Comparison of ENCODE assay signal across 17 cellular contexts in the genomic region with DNA sequence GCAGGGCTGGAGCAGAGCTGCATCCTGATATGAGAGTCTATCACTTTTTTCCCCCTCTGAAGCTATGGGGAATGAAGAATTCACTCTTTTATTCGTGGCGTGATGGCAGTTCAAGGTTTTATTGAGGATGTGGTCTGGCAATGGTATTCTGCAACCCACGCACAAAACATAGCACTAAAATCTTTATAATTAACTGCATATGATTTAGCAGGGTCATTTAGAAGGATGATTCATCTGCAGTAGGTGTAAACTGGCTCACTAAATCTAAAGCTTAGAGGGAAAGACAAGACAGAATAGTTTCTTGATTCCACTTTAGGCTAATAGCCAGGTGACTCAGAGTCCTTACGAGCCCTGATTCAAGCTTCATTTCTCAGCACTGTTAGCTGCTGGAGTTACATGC. TPM values are rescaled to one million over a fixed set of nuclear protein-coding genes. Genes with fewer than 3 reads are reported as not detected.
DNase-seq lines count a peak whose midpoint lies in the region; ATAC-seq, FAIRE-seq and TF ChIP-seq lines count a peak whose summit lies in the region.
"Had no signal": no experiment of that assay in that cellular context is flagged by ENCODE, and none has a peak within 500 bp of the region (broad histone marks: within the 10 kb centered on the region; RNA-seq: fewer than 3 reads in every experiment).

No MANE protein-coding gene starts in this region.

- no peaks in the 10 kb centered on the region for H3K9me3 Mint-ChIP-seq in MCF 10A (ENCODE audit: unreplicated experiment)
- H3K9me3 Mint-ChIP-seq in stimulated activated naive B cell treated with anti-CD40 and anti-IgM and Interleukin-4, amounts not matched to agents 10 μg/mL and 1 μg/mL and 100 μg/mL, for 72 hours, result peaks cover 0 to 4% of the 10 kb centered on the region in 2 donors
- H3K9me3 Mint-ChIP-seq: activated CD4-positive, alpha-beta T cell treated with anti-CD3 and anti-CD28 coated beads, Interleukin-2, amount 10 ng/mL, durations not matched to agents 7 days and 5 days had no signal

- peak; percentile 95 for DNase-seq in MCF 10A (ENCODE audit: unreplicated experiment)
- no peak for DNase-seq in breast epithelium (ENCODE audit: low spot score in 2 of 2)
- DNase-seq in foreskin melanocyte, result peak; percentile 80
- DNase-seq in urothelium cell line (ENCODE audit: low spot score), result peak; percentile 50
- DNase-seq in NK-92 treated with Interleukin-12 subunit alpha and Interleukin-12 subunit beta, amount 100 ng/mL, for 24 hours (lab: John Stamatoyannopoulos, UW), result no peak
- no peak for DNase-seq in stimulated activated naive B cell treated with anti-CD40 and anti-IgM and Interleukin-4, amounts not matched to agents 10 μg/mL and 1 μg/mL and 100 μg/mL, for 72 hours
- no peak for DNase-seq in Right ventricle myocardium superior
- DNase-seq: 8988T; activated CD4-positive, alpha-beta T cell treated with anti-CD3 and anti-CD28 coated beads, Interleukin-2, amount 10 ng/mL, durations not matched to agents 7 days and 5 days; brain microvascular endothelial cell; hippocampal formation; PC-9; upper lobe of left lung had no signal

- no peak overlapping the region for H3K27ac Mint-ChIP-seq in MCF 10A (ENCODE audit: low read depth, unreplicated experiment)
- no peak overlapping the region for H3K27ac Mint-ChIP-seq in stimulated activated naive B cell treated with anti-CD40 and anti-IgM and Interleukin-4, amounts not matched to agents 10 μg/mL and 1 μg/mL and 100 μg/mL, for 72 hours
- H3K27ac Mint-ChIP-seq: activated CD4-positive, alpha-beta T cell treated with anti-CD3 and anti-CD28 coated beads, Interleukin-2, amount 10 ng/mL, durations not matched to agents 7 days and 5 days had no signal

- H3K4me3 ChIP-seq in breast epithelium, result no peak overlapping the region
- H3K4me3 ChIP-seq: lung, PC-9, upper lobe of left lung had no signal

- ATAC-seq in SK-N-SH treated with all-trans-retinoic acid at 6 μM for 48 hours (peak; percentile 98), Right ventricle myocardium superior (ENCODE audit: poor library complexity) (no peak)
- no peak for ATAC-seq in stimulated activated naive B cell treated with anti-CD40 and anti-IgM and Interleukin-4, amounts not matched to agents 10 μg/mL and 1 μg/mL and 100 μg/mL, for 72 hours (replicated peaks)

- peaks cover 14% of the 10 kb centered on the region for H3K4me1 Mint-ChIP-seq in MCF 10A (ENCODE audit: insufficient read depth, unreplicated experiment)
- no peaks in the 10 kb centered on the region for H3K4me1 Mint-ChIP-seq in stimulated activated naive B cell treated with anti-CD40 and anti-IgM and Interleukin-4, amounts not matched to agents 10 μg/mL and 1 μg/mL and 100 μg/mL, for 72 hours
- H3K4me1 Mint-ChIP-seq: activated CD4-positive, alpha-beta T cell treated with anti-CD3 and anti-CD28 coated beads, Interleukin-2, amount 10 ng/mL, durations not matched to agents 7 days and 5 days had no signal

- no peak overlapping the region for H3K4me3 Mint-ChIP-seq in MCF 10A (ENCODE audit: unreplicated experiment)
- no peak overlapping the region for H3K4me3 Mint-ChIP-seq in stimulated activated naive B cell treated with anti-CD40 and anti-IgM and Interleukin-4, amounts not matched to agents 10 μg/mL and 1 μg/mL and 100 μg/mL, for 72 hours
- H3K4me3 Mint-ChIP-seq: activated CD4-positive, alpha-beta T cell treated with anti-CD3 and anti-CD28 coated beads, Interleukin-2, amount 10 ng/mL, durations not matched to agents 7 days and 5 days had no signal

- POLR2A ChIA-PET in MCF 10A (lab: Yijun Ruan, JAX), result interaction anchor here (0.6 to 1.6 kb wide), 8 partner anchors 8 to 501 kb away, joined by 3 to 6 read pairs (median 3); a partner anchor contains a TSS

- H3K9me3 ChIP-seq in breast epithelium, result no peaks in the 10 kb centered on the region
- H3K9me3 ChIP-seq: neutrophil, upper lobe of left lung had no signal

- intact Hi-C loops in MCF 10A (cut with micrococcal nuclease) (no loop called here), breast epithelium (cut with DNase I; ENCODE audit: low total_unique reads) (no loop called here), Right ventricle myocardium superior (cut with DNase I) (no loop called here)

- H3K36me3 Mint-ChIP-seq in MCF 10A (ENCODE audit: insufficient read depth, unreplicated experiment), result no peaks in the 10 kb centered on the region
- H3K36me3 Mint-ChIP-seq in stimulated activated naive B cell treated with anti-CD40 and anti-IgM and Interleukin-4, amounts not matched to agents 10 μg/mL and 1 μg/mL and 100 μg/mL, for 72 hours, result no peaks in the 10 kb centered on the region

- no peak for TF ChIP-seq CTCF in MCF 10A (IDR thresholded peaks at IDR 0.05; ENCODE audit: unreplicated experiment)
- no peak for TF ChIP-seq CTCF in breast epithelium (IDR thresholded peaks at IDR 0.05)

- CTCF ChIA-PET in MCF 10A (lab: Yijun Ruan, JAX), result interaction anchor here (0.6 to 1.3 kb wide), 5 partner anchors 46 to 1510 kb away, joined by 3 to 6 read pairs (median 3); no protein-coding TSS in a partner anchor

- H3K27me3 Mint-ChIP-seq in MCF 10A (ENCODE audit: insufficient read depth, unreplicated experiment), result no peaks in the 10 kb centered on the region
- H3K27me3 Mint-ChIP-seq in stimulated activated naive B cell treated with anti-CD40 and anti-IgM and Interleukin-4, amounts not matched to agents 10 μg/mL and 1 μg/mL and 100 μg/mL, for 72 hours, result no peaks in the 10 kb centered on the region
- H3K27me3 Mint-ChIP-seq: activated CD4-positive, alpha-beta T cell treated with anti-CD3 and anti-CD28 coated beads, Interleukin-2, amount 10 ng/mL, durations not matched to agents 7 days and 5 days had no signal

- no peaks in the 10 kb centered on the region for H3K36me3 ChIP-seq in breast epithelium
- H3K36me3 ChIP-seq: brain microvascular endothelial cell, neutrophil, upper lobe of left lung had no signal

- no peak overlapping the region for H3K27ac ChIP-seq in breast epithelium
- H3K27ac ChIP-seq: brain microvascular endothelial cell, HL-60, neutrophil, PC-9, upper lobe of left lung had no signal

- no TSS peak for BruUV-seq in MCF 10A (replicated peaks; lab: Mats Ljungman, UMichigan)

- H3K27me3 ChIP-seq in breast epithelium, result no peaks in the 10 kb centered on the region
- H3K27me3 ChIP-seq: brain microvascular endothelial cell, neutrophil, upper lobe of left lung had no signal

- no peak for TF ChIP-seq POLR2A in breast epithelium (IDR thresholded peaks at IDR 0.05)

- H3K4me1 ChIP-seq in breast epithelium, result no peaks in the 10 kb centered on the region
- H3K4me1 ChIP-seq: upper lobe of left lung had no signal

- no peak for FAIRE-seq in urothelium cell line (lab: Jason Lieb, UNC)

TF ChIP-seq in SK-N-SH treated with all-trans-retinoic acid at 6 μM for 48 hours, 23 proteins besides CTCF, POLR2A, EP300 and RAD21:
- TF ChIP-seq ISL1 (CRISPR knock-in tag; IDR thresholded peaks at IDR 0.05) (peak; percentile 86), TOX (CRISPR knock-in tag; IDR thresholded peaks at IDR 0.05; ENCODE audit: borderline replicate concordance) (peak; percentile 98; the same call in 1 of the 2 replicates), ZC3H10 (CRISPR knock-in tag; IDR thresholded peaks at IDR 0.05) (peak; percentile 99), ZFP30 (CRISPR knock-in tag; IDR thresholded peaks at IDR 0.05) (no peak), ZNF70 (CRISPR knock-in tag; IDR thresholded peaks at IDR 0.05) (no peak)
- TF ChIP-seq, protein P1, sequence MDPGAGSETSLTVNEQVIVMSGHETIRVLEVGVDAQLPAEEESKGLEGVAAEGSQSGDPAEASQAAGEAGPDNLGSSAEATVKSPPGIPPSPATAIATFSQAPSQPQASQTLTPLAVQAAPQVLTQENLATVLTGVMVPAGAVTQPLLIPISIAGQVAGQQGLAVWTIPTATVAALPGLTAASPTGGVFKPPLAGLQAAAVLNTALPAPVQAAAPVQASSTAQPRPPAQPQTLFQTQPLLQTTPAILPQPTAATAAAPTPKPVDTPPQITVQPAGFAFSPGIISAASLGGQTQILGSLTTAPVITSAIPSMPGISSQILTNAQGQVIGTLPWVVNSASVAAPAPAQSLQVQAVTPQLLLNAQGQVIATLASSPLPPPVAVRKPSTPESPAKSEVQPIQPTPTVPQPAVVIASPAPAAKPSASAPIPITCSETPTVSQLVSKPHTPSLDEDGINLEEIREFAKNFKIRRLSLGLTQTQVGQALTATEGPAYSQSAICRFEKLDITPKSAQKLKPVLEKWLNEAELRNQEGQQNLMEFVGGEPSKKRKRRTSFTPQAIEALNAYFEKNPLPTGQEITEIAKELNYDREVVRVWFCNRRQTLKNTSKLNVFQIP (CRISPR knock-in tag; IDR thresholded peaks at IDR 0.05; ENCODE audit: borderline replicate concordance, low read depth), result peak; percentile 98; the same call in 1 of the 2 replicates
- TF ChIP-seq, protein P2, sequence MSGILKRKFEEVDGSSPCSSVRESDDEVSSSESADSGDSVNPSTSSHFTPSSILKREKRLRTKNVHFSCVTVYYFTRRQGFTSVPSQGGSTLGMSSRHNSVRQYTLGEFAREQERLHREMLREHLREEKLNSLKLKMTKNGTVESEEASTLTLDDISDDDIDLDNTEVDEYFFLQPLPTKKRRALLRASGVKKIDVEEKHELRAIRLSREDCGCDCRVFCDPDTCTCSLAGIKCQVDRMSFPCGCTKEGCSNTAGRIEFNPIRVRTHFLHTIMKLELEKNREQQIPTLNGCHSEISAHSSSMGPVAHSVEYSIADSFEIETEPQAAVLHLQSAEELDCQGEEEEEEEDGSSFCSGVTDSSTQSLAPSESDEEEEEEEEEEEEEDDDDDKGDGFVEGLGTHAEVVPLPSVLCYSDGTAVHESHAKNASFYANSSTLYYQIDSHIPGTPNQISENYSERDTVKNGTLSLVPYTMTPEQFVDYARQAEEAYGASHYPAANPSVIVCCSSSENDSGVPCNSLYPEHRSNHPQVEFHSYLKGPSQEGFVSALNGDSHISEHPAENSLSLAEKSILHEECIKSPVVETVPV (CRISPR knock-in tag; IDR thresholded peaks at IDR 0.05), result peak; percentile 91; the same call in 1 of the 2 replicates
- TF ChIP-seq, protein P3, sequence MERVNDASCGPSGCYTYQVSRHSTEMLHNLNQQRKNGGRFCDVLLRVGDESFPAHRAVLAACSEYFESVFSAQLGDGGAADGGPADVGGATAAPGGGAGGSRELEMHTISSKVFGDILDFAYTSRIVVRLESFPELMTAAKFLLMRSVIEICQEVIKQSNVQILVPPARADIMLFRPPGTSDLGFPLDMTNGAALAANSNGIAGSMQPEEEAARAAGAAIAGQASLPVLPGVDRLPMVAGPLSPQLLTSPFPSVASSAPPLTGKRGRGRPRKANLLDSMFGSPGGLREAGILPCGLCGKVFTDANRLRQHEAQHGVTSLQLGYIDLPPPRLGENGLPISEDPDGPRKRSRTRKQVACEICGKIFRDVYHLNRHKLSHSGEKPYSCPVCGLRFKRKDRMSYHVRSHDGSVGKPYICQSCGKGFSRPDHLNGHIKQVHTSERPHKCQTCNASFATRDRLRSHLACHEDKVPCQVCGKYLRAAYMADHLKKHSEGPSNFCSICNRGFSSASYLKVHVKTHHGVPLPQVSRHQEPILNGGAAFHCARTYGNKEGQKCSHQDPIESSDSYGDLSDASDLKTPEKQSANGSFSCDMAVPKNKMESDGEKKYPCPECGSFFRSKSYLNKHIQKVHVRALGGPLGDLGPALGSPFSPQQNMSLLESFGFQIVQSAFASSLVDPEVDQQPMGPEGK (CRISPR knock-in tag; IDR thresholded peaks at IDR 0.05; ENCODE audit: borderline replicate concordance), result peak; percentile 78; the same call in 1 of the 2 replicates

RNA-seq across cellular contexts. Expression of a gene that starts 25.0 kb away (rescaled TPM):
- total RNA-seq in MCF 10A (2022), result 0.56 and 0.71 TPM in 2 replicates
- 1 to 10 TPM; 1.6 to 4.8 (median 4.6) TPM for total RNA-seq in breast epithelium
- total RNA-seq in Right ventricle myocardium superior, result 0.38 TPM

Comparison
In these comparisons a context has a peak if more than half of its experiments do, and no peak if none do; other contexts are left out.
1. DNase-seq: peak in MCF 10A (single experiment), foreskin melanocyte (single experiment) and urothelium cell line (single experiment); none in breast epithelium (0 of 2), NK-92 treated with Interleukin-12 subunit alpha and Interleukin-12 subunit beta, amount 100 ng/mL, for 24 hours (single experiment), stimulated activated naive B cell treated with anti-CD40 and anti-IgM and Interleukin-4, amounts not matched to agents 10 μg/mL and 1 μg/mL and 100 μg/mL, for 72 hours (single experiment) and Right ventricle myocardium superior (single experiment).